In genomic region chr2:168796583-168797285, GRCh38 we compare ENCODE assay signal across 27 cellular contexts. TPM values are rescaled to one million over a fixed set of nuclear protein-coding genes. Genes with fewer than 3 reads are reported as not detected.
DNase-seq lines count a peak whose midpoint lies in the region; ATAC-seq, FAIRE-seq and TF ChIP-seq lines count a peak whose summit lies in the region.
"Had no signal": no experiment of that assay in that cellular context is flagged by ENCODE, and none has a peak within 500 bp of the region (broad histone marks: within the 10 kb centered on the region; RNA-seq: fewer than 3 reads in every experiment).

No MANE protein-coding gene starts in this region.

- no peaks in the 10 kb centered on the region for H3K27me3 ChIP-seq in BLaER1 treated with 17β-estradiol and CSF1 and Interleukin-3, amounts not matched to agents 10 nM and 100 nM
- H3K27me3 ChIP-seq in K562 (ENCODE audit: control insufficient read depth in 2 of 2, insufficient read depth in 2 of 2, low read length in 2 of 2) (no peaks in the 10 kb centered on the region), left ventricle myocardium inferior (ENCODE audit: low read depth) (no peaks in the 10 kb centered on the region), parathyroid adenoma (ENCODE audit: control insufficient read depth, insufficient read depth, low read length) (no peaks in the 10 kb centered on the region)
- H3K27me3 ChIP-seq: ovary had no signal

- 0 out of 4 replicates have a peak, but pooled peaks of 1 of the 2 experiments have one; percentile 15 for TF ChIP-seq RAD21 in K562 (CRISPR knock-in tag; conservative IDR thresholded peaks at IDR 0.05 in 1 of 2, IDR thresholded peaks at IDR 0.05 in 1 of 2)

- H3K4me3 Mint-ChIP-seq in activated T-cell treated with anti-CD3 and anti-CD28 coated beads, Interleukin-2, amount 50 U/mL, for 4 hours: no peak overlapping the region
- H3K4me3 Mint-ChIP-seq: activated CD4-positive, alpha-beta memory T cell treated with anti-CD3 and anti-CD28 coated beads, Interleukin-2, amount 10 ng/mL, durations not matched to agents 7 days and 5 days; CD4-positive, CD25-positive, alpha-beta regulatory T cell; GM23338 had no signal

- peaks cover 4% of the 10 kb centered on the region for H3K9me1 ChIP-seq in K562 (ENCODE audit: control insufficient read depth, insufficient read depth, low read length)

- TF ChIP-seq POLR2A in K562 (conservative IDR thresholded peaks at IDR 0.05): no peak

- peak overlapping the region; percentile 82 for H2AFZ ChIP-seq in K562 (ENCODE audit: low read depth, low read length)
- peak overlapping the region; percentile 36 for H2AFZ ChIP-seq in parathyroid adenoma
- H2AFZ ChIP-seq: GM23338 had no signal

- FAIRE-seq in K562 (lab: Jason Lieb, UNC): peak; percentile 77
- FAIRE-seq: A549, GM12878, urothelium cell line had no signal

- intact Hi-C loops in K562 (cut with micrococcal nuclease) (no loop called here), left ventricle myocardium inferior (cut with micrococcal nuclease) (no loop called here)

- H3K36me3 ChIP-seq in BLaER1 treated with 17β-estradiol and CSF1 and Interleukin-3, amounts not matched to agents 10 nM and 100 nM: no peaks in the 10 kb centered on the region
- H3K36me3 ChIP-seq in K562 (ENCODE audit: control insufficient read depth, insufficient read depth, low read length) (no peaks in the 10 kb centered on the region), left ventricle myocardium inferior (no peaks in the 10 kb centered on the region), parathyroid adenoma (ENCODE audit: control insufficient read depth, insufficient read depth, low read length) (no peaks in the 10 kb centered on the region)
- H3K36me3 ChIP-seq: ovary had no signal

- in situ Hi-C loops in K562 (cut with MboI): no loop called here

- H3K9me3 ChIP-seq in BLaER1 treated with 17β-estradiol and CSF1 and Interleukin-3, amounts not matched to agents 10 nM and 100 nM (replicated peaks in 1 of 11): peaks cover 0 to 4% (median 0%) of the 10 kb centered on the region in 11 experiments; a peak in 2 of 22 replicates
- H3K9me3 ChIP-seq in K562 (replicated peaks; ENCODE audit: control insufficient read depth, insufficient read depth, low read depth, low read length) (no peaks in the 10 kb centered on the region), left ventricle myocardium inferior (replicated peaks) (no peaks in the 10 kb centered on the region), parathyroid adenoma (ENCODE audit: control insufficient read depth, low read length) (no peaks in the 10 kb centered on the region)
- H3K9me3 ChIP-seq: A549, ovary had no signal

- TF ChIP-seq CTCF in K562 (IDR thresholded peaks at IDR 0.05 in 2 of 3, conservative IDR thresholded peaks at IDR 0.05 in 1 of 3; ENCODE audit: insufficient read depth in 2 of 3, low read depth in 1 of 3, low read length in 3 of 3) (no peak), left ventricle myocardium inferior (IDR thresholded peaks at IDR 0.05; ENCODE audit: borderline replicate concordance) (no peak), parathyroid adenoma (IDR thresholded peaks at IDR 0.05) (no peak)

- 4% methylated on average over 8 of the region's 8 CpGs for WGBS in K562 (ENCODE audit: insufficient coverage, low coverage, missing lambda C conversion rate)

- peaks cover 6% of the 10 kb centered on the region for H3K27me3 Mint-ChIP-seq in activated T-cell treated with anti-CD3 and anti-CD28 coated beads, Interleukin-2, amount 50 U/mL, for 4 hours (ENCODE audit: low read depth)

- peak overlapping the region; percentile 32 to 73 (median 58); a peak in 20 of 22 replicates for H3K4me2 ChIP-seq in BLaER1 treated with 17β-estradiol and CSF1 and Interleukin-3, amounts not matched to agents 10 nM and 100 nM
- H3K4me2 ChIP-seq in K562 (ENCODE audit: insufficient read depth, low read length) (peak overlapping the region; percentile 59), parathyroid adenoma (ENCODE audit: low read length) (no peak overlapping the region)
- H3K4me2 ChIP-seq: A549, GM23338 had no signal

- H3K36me3 Mint-ChIP-seq in activated T-cell treated with anti-CD3 and anti-CD28 coated beads, Interleukin-2, amount 50 U/mL, for 4 hours (ENCODE audit: insufficient read depth): no peaks in the 10 kb centered on the region
- H3K36me3 Mint-ChIP-seq: activated naive CD4-positive, alpha-beta T cell treated with anti-CD3 and anti-CD28 coated beads, Interleukin-2, amount 50 U/mL, for 72 hours; CD4-positive, CD25-positive, alpha-beta regulatory T cell had no signal

- H3K4me1 ChIP-seq in BLaER1 treated with 17β-estradiol and CSF1 and Interleukin-3, amounts not matched to agents 10 nM and 100 nM: peaks cover 8 to 23% (median 19%) of the 10 kb centered on the region in 10 experiments; a peak in 18 of 20 replicates
- H3K4me1 ChIP-seq in K562 (replicated peaks in 1 of 2; ENCODE audit: control insufficient read depth in 2 of 2, insufficient read depth in 2 of 2, low read length in 2 of 2) (peaks cover 21 to 59% of the 10 kb centered on the region in 2 experiments), left ventricle myocardium inferior (peaks cover 54% of the 10 kb centered on the region), parathyroid adenoma (peaks cover 6% of the 10 kb centered on the region)

- H3K79me2 ChIP-seq in K562 (ENCODE audit: control insufficient read depth, insufficient read depth, low read length) (no peaks in the 10 kb centered on the region), parathyroid adenoma (no peaks in the 10 kb centered on the region)

- ATAC-seq in K562: peak; percentile 67
- no peak for ATAC-seq in HG02970 (IDR thresholded peaks at IDR 0.05; ENCODE audit: low FRiP score, unreplicated experiment)
- ATAC-seq in activated T-cell treated with anti-CD3 and anti-CD28 coated beads, Interleukin-2, amount 50 U/mL, for 4 hours: no peak
- ATAC-seq: A549; activated naive CD4-positive, alpha-beta T cell treated with anti-CD3 and anti-CD28 coated beads, Interleukin-2, amount 50 U/mL, for 72 hours; GM12878; GM23338 had no signal

- TF ChIP-seq EP300 in K562 (IDR thresholded peaks at IDR 0.05; ENCODE audit: low read length): peak; percentile 83

- H3K4me3 ChIP-seq in BLaER1 treated with 17β-estradiol and CSF1 and Interleukin-3, amounts not matched to agents 10 nM and 100 nM: no peak overlapping the region
- no peak overlapping the region for H3K4me3 ChIP-seq in K562
- H3K4me3 ChIP-seq in left ventricle myocardium inferior: no peak overlapping the region
- no peak overlapping the region for H3K4me3 ChIP-seq in parathyroid adenoma (ENCODE audit: low read depth, low read length)
- H3K4me3 ChIP-seq: A549, GM12878, GM23338, lung, ovary, skin epidermis had no signal

- no peaks in the 10 kb centered on the region for H3K9me3 Mint-ChIP-seq in activated T-cell treated with anti-CD3 and anti-CD28 coated beads, Interleukin-2, amount 50 U/mL, for 4 hours
- H3K9me3 Mint-ChIP-seq: activated CD4-positive, alpha-beta memory T cell treated with anti-CD3 and anti-CD28 coated beads, Interleukin-2, amount 10 ng/mL, durations not matched to agents 7 days and 5 days; activated naive CD4-positive, alpha-beta T cell treated with anti-CD3 and anti-CD28 coated beads, Interleukin-2, amount 50 U/mL, for 72 hours; GM23338 had no signal

- H3K9ac ChIP-seq in BLaER1 treated with 17β-estradiol and CSF1 and Interleukin-3, amounts not matched to agents 10 nM and 100 nM: no peak overlapping the region
- H3K9ac ChIP-seq in K562 (ENCODE audit: insufficient read depth in 1 of 2, low read depth in 2 of 2, low read length in 2 of 2) (peak overlapping the region in 1 of 2 experiments; percentile 67; a peak in 3 of 4 replicates), parathyroid adenoma (no peak overlapping the region)

- CTCF ChIA-PET in K562 (lab: Yijun Ruan, JAX; ENCODE audit: low intra/inter-chr PET ratio): no interaction called here

- H3K4me1 Mint-ChIP-seq in activated T-cell treated with anti-CD3 and anti-CD28 coated beads, Interleukin-2, amount 50 U/mL, for 4 hours (ENCODE audit: low read depth): no peaks in the 10 kb centered on the region

- H4K20me1 ChIP-seq in BLaER1 treated with 17β-estradiol and CSF1 and Interleukin-3, amounts not matched to agents 10 nM and 100 nM: no peaks in the 10 kb centered on the region
- H4K20me1 ChIP-seq in K562 (replicated peaks; ENCODE audit: control insufficient read depth, insufficient read depth, low read length): no peaks in the 10 kb centered on the region

- no TSS peak for BruUV-seq in K562 (replicated peaks; lab: Mats Ljungman, UMichigan)

- peak; percentile 47 to 85 (median 64) for DNase-seq in K562 (ENCODE audit: extremely low read depth in 1 of 4, low spot score in 3 of 4)
- no peak for DNase-seq in left ventricle myocardium inferior
- no peak for DNase-seq in germinal center (ENCODE audit: low spot score)
- no peak for DNase-seq in stimulated activated CD4-positive, alpha-beta T cell treated with anti-CD3 and anti-CD28 coated beads, Interleukin-4, amount 100 ng/mL, for 4 hours
- no peak for DNase-seq in activated T-cell treated with anti-CD3 and anti-CD28 coated beads, Interleukin-2, amount 50 U/mL, for 4 hours
- DNase-seq: activated CD4-positive, alpha-beta memory T cell treated with anti-CD3 and anti-CD28 coated beads, Interleukin-2, amount 10 ng/mL, durations not matched to agents 7 days and 5 days; activated T-cell treated with anti-CD3 and anti-CD28 coated beads, Interleukin-2, amount 50 U/mL, for 1 hour; CD4-positive, CD25-positive, alpha-beta regulatory T cell; cortex of kidney; GF-D8; NCI-H1105 treated with DMSO at 0.1 percent for 48 hours; NCI-H524; ovary; stimulated activated CD4-positive, alpha-beta T cell treated with anti-CD3 and anti-CD28 coated beads, Interleukin-4, amount 100 ng/mL, for 1 hour had no signal

- H3K27ac ChIP-seq in BLaER1 treated with 17β-estradiol and CSF1 and Interleukin-3, amounts not matched to agents 10 nM and 100 nM: peak overlapping the region in 9 of 11 experiments; percentile 9 to 44 (median 21); a peak in 11 of 22 replicates
- H3K27ac ChIP-seq in K562 (ENCODE audit: extremely low read depth, low read depth, low read length) (peak overlapping the region; percentile 82), left ventricle myocardium inferior (replicated peaks) (peak overlapping the region; percentile 85), parathyroid adenoma (peak overlapping the region; percentile 56)
- H3K27ac ChIP-seq: ovary had no signal

- POLR2A ChIA-PET in K562 (lab: Yijun Ruan, JAX): interaction anchor here (0.6 to 3.0 kb wide), 9 partner anchors 9 to 1611 kb away, joined by 3 to 17 read pairs (median 4); partner anchors contain the start of gene CERS6

RNA-seq across cellular contexts. Expression of gene NOSTRIN, which starts 5.7 kb away (rescaled TPM):
- total RNA-seq in K562 (2011; cell fraction: chromatin; rRNA removed; ENCODE audit: low replicate concordance): 31.6 and 70.5 TPM in 2 replicates
- 13.3 and 16.6 TPM in 2 replicates for total RNA-seq in K562 (2011; cell fraction: nucleolus; rRNA removed)
- total RNA-seq in K562 (2011; cell fraction: nucleoplasm; rRNA removed): 34.2 and 67.0 TPM in 2 replicates
- 33.8 and 51.0 TPM in 2 replicates for total RNA-seq in K562 (2014; rRNA removed)
- 68.1 and 86.4 TPM in 2 replicates for total RNA-seq in K562 (2014; rRNA removed; fragmentation: Illumina TruSeq; extraction: Trizol)
- 46.2 and 51.9 TPM in 2 replicates for total RNA-seq in K562 (2015; rRNA removed; fragmentation: Illumina TruSeq; extraction: Trizol)
- 50.9 and 56.3 TPM in 2 replicates for total RNA-seq in K562 (2021)
- 13.8 and 26.7 TPM in 2 replicates for polyA plus RNA-seq in K562 (2011; rRNA removed)
- 2.5 and 3.7 TPM in 2 replicates for polyA plus RNA-seq in K562 (2011; cell fraction: cytosol; rRNA removed)
- 13.8 and 19.0 TPM in 2 replicates for polyA plus RNA-seq in K562 (2011; cell fraction: nucleus; rRNA removed)
- 33.4 and 74.8 TPM in 2 replicates for polyA plus RNA-seq in K562 (2012)
- polyA plus RNA-seq in K562 (2014; fragmentation: Illumina TruSeq; extraction: Trizol): 73.0 and 81.1 TPM in 2 replicates
- 10 to 100 TPM; 51.9 to 82.9 TPM for polyA plus RNA-seq in K562 (2014; fragmentation: Nextera tagmentation; extraction: Ambion mirVana)
- 41.7 and 59.4 TPM in 2 replicates for polyA plus RNA-seq in K562 (2014; rRNA removed)
- polyA minus RNA-seq in K562 (2011; rRNA and poly(A)+ RNA removed): 30.8 and 41.4 TPM in 2 replicates
- 6.0 and 9.7 TPM in 2 replicates for polyA minus RNA-seq in K562 (2011; cell fraction: cytosol; rRNA and poly(A)+ RNA removed)
- 40.0 and 42.3 TPM in 2 replicates for polyA minus RNA-seq in K562 (2011; cell fraction: nucleus; rRNA and poly(A)+ RNA removed)
- 14.7 TPM for total RNA-seq in left ventricle myocardium inferior
- total RNA-seq in activated T-cell treated with anti-CD3 and anti-CD28 coated beads, Interleukin-2, amount 50 U/mL, for 4 hours: under 1 TPM; 0.15 to 0.32 (median 0.22) TPM
- total RNA-seq: activated CD4-positive, alpha-beta memory T cell treated with anti-CD3 and anti-CD28 coated beads, Interleukin-2, amount 10 ng/mL, durations not matched to agents 7 days and 5 days; activated naive CD4-positive, alpha-beta T cell treated with anti-CD3 and anti-CD28 coated beads, Interleukin-2, amount 50 U/mL, for 72 hours; CD4-positive, CD25-positive, alpha-beta regulatory T cell; GM23338; HT1080; myocyte; T-helper 1 cell treated with Interleukin-12 subunit alpha and Interleukin-12 subunit beta and Interleukin-4 antibody, amounts not matched to agents 30 ng/mL and 1 ng/mL, for 36 hours had no signal
- polyA plus RNA-seq: CD4-positive, CD25-positive, alpha-beta regulatory T cell had no signal

Comparison
In these comparisons a context has a peak if more than half of its experiments do, and no peak if none do; other contexts are left out.
1. H3K27ac ChIP-seq: peak in every context shown above with its lines; median percentile 85 in left ventricle myocardium inferior; 82 in K562; 56 in parathyroid adenoma; 21 in BLaER1 treated with 17β-estradiol and CSF1 and Interleukin-3, amounts not matched to agents 10 nM and 100 nM.
2. DNase-seq: peak in K562 (4 of 4); none in left ventricle myocardium inferior (single experiment), germinal center (single experiment), stimulated activated CD4-positive, alpha-beta T cell treated with anti-CD3 and anti-CD28 coated beads, Interleukin-4, amount 100 ng/mL, for 4 hours (0 of 2) and activated T-cell treated with anti-CD3 and anti-CD28 coated beads, Interleukin-2, amount 50 U/mL, for 4 hours (single experiment).
3. RNA of gene NOSTRIN, which starts 5.7 kb away (total RNA-seq): 13.3 to 86.4 TPM in K562 and 14.7 TPM in left ventricle myocardium inferior (single experiment); 0.15 to 0.32 TPM in activated T-cell treated with anti-CD3 and anti-CD28 coated beads, Interleukin-2, amount 50 U/mL, for 4 hours; every median in the first group is over 10 times any median in the second.